ENCODE assay signal across 9 cellular contexts in genomic region chr9:136949239-136949816, GRCh38. TPM values are rescaled to one million over a fixed set of nuclear protein-coding genes. Genes with fewer than 3 reads are reported as not detected.
DNase-seq lines count a peak whose midpoint lies in the region; ATAC-seq and TF ChIP-seq lines count a peak whose summit lies in the region.
"Had no signal": no experiment of that assay in that cellular context is flagged by ENCODE, and none has a peak within 500 bp of the region (broad histone marks: within the 10 kb centered on the region; RNA-seq: fewer than 3 reads in every experiment).

No MANE protein-coding gene starts in this region.

- no peaks in the 10 kb centered on the region for H3K9me3 Mint-ChIP-seq in activated CD4-positive, alpha-beta T cell treated with anti-CD3 and anti-CD28 coated beads for 36 hours (ENCODE audit: low read depth)

- H3K27me3 ChIP-seq in adrenal gland, result no peaks in the 10 kb centered on the region
- H3K27me3 ChIP-seq in thyroid gland, result no peaks in the 10 kb centered on the region

- H3K36me3 ChIP-seq in adrenal gland (replicated peaks in 1 of 2) (no peaks in the 10 kb centered on the region), thyroid gland (no peaks in the 10 kb centered on the region)

- ATAC-seq in activated CD4-positive, alpha-beta T cell treated with anti-CD3 and anti-CD28 coated beads for 36 hours, result peak; percentile 8
- peak; percentile 37 for ATAC-seq in left colon

- H3K4me3 ChIP-seq in adrenal gland (peak overlapping the region in 2 of 4 donors; percentile 59 to 82), thyroid gland (replicated peaks in 1 of 3) (peak overlapping the region in 2 of 3 donors; percentile 38 to 53)

- peaks cover 5% of the 10 kb centered on the region for H3K4me1 Mint-ChIP-seq in activated CD4-positive, alpha-beta T cell treated with anti-CD3 and anti-CD28 coated beads for 36 hours

- H3K27ac Mint-ChIP-seq in activated CD4-positive, alpha-beta T cell treated with anti-CD3 and anti-CD28 coated beads for 36 hours, result peak overlapping the region; percentile 72

- H3K9me3 ChIP-seq in adrenal gland (replicated peaks in 1 of 3) (no peaks in the 10 kb centered on the region), thyroid gland (no peaks in the 10 kb centered on the region)

- 13 to 18% (median 16%) methylated on average over 19 to 22 of the region's 22 CpGs for WGBS in adrenal gland, 4 donors
- WGBS in thyroid gland, 2 donors, result 10 to 11% methylated on average over 14 to 21 of the region's 22 CpGs

- POLR2A ChIA-PET in activated CD4-positive, alpha-beta T cell treated with anti-CD3 and anti-CD28 coated beads for 36 hours (lab: Charles Lee), result no interaction called here

- H3K27me3 Mint-ChIP-seq in activated CD4-positive, alpha-beta T cell treated with anti-CD3 and anti-CD28 coated beads for 36 hours, result no peaks in the 10 kb centered on the region

- TF ChIP-seq POLR2A in adrenal gland (IDR thresholded peaks at IDR 0.05) (no peak), thyroid gland (IDR thresholded peaks at IDR 0.05) (no peak)

- intact Hi-C loops in activated CD4-positive, alpha-beta T cell treated with anti-CD3 and anti-CD28 coated beads for 36 hours (cut with DNase I, micrococcal nuclease), result loop anchor here in 1 of 2 experiments (1.0 kb wide), 1 partner anchor 86 kb away; no protein-coding TSS in a partner anchor
- intact Hi-C loops in adrenal gland (cut with DNase I), result loop anchor here (10.0 kb wide), 3 partner anchors 65 to 105 kb away; partner anchors contain the start of genes AJM1 (in 1 of the 2), MAMDC4 (in 1 of the 2), PHPT1 (in 1 of the 2) and TRAF2 (in 1 of the 2)
- intact Hi-C loops in left colon (cut with DNase I, micrococcal nuclease), result loop anchor here in 1 of 2 donors (10.0 kb wide), 1 partner anchor 75 kb away; the partner anchor contains the start of gene ABCA2
- intact Hi-C loops in thyroid gland (cut with DNase I), result loop anchor here (2.0 to 5.0 kb wide), 2 partner anchors 81 to 142 kb away; partner anchors contain the start of gene RABL6

- peak overlapping the region; percentile 4 to 93 (median 83) for H3K27ac ChIP-seq in adrenal gland
- peak overlapping the region; percentile 78 to 96 (median 95) for H3K27ac ChIP-seq in thyroid gland

- TF ChIP-seq CTCF in adrenal gland (IDR thresholded peaks at IDR 0.05) (no peak), thyroid gland (IDR thresholded peaks at IDR 0.05) (no peak)

- H3K4me1 ChIP-seq in adrenal gland (replicated peaks in 1 of 2) (peaks cover 14 to 28% of the 10 kb centered on the region in 2 donors), thyroid gland (peaks cover 60 to 84% of the 10 kb centered on the region in 2 donors)

- peak overlapping the region; percentile 78 for H3K4me3 Mint-ChIP-seq in activated CD4-positive, alpha-beta T cell treated with anti-CD3 and anti-CD28 coated beads for 36 hours

- no peaks in the 10 kb centered on the region for H3K36me3 Mint-ChIP-seq in activated CD4-positive, alpha-beta T cell treated with anti-CD3 and anti-CD28 coated beads for 36 hours (ENCODE audit: low read depth)

- DNase-seq in activated CD4-positive, alpha-beta T cell treated with anti-CD3 and anti-CD28 coated beads for 36 hours, result no peak
- DNase-seq in activated CD4-positive, alpha-beta T cell treated with anti-CD3 and anti-CD28 coated beads, Interleukin-2, amount 50 U/mL, for 48 hours, result no peak
- DNase-seq in adrenal gland, result no peak
- DNase-seq in left colon, result no peak
- DNase-seq in thyroid gland, result peak; percentile 32 to 36
- no peak for DNase-seq in GM19238 (ENCODE audit: insufficient read length, low spot score)
- DNase-seq in inferior parietal cortex (ENCODE audit: extremely low spot score), result no peak
- DNase-seq in amniotic stem cell (lab: John Stamatoyannopoulos, UW), result no peak

- CTCF ChIA-PET in activated CD4-positive, alpha-beta T cell treated with anti-CD3 and anti-CD28 coated beads for 36 hours (lab: Charles Lee), result interaction anchor here (0.6 kb wide), 1 partner anchor 462 kb away, joined by 3 read pairs; no protein-coding TSS in a partner anchor

RNA-seq across cellular contexts. Expression of gene LCN12, which starts 2.7 kb away (rescaled TPM):
- total RNA-seq in activated CD4-positive, alpha-beta T cell treated with anti-CD3 and anti-CD28 coated beads for 36 hours, result 1 to 10 TPM; 1.1 to 1.5 TPM
- 10 to 100 TPM in 1 of 8 donors, 1 to 10 TPM in 6, not detected in 1; 1.7 to 16.6 (median 3.5) TPM for total RNA-seq in adrenal gland
- 10 to 100 TPM in 2 of 3 donors, under 1 TPM in 1; 0.75 to 31.8 (median 25.7) TPM for polyA plus RNA-seq in adrenal gland
- 10 to 100 TPM in 1 of 2 donors, 1 to 10 TPM in 1; 8.5 to 10.2 TPM for total RNA-seq in left colon
- total RNA-seq in thyroid gland, result 10 to 100 TPM; 24.3 to 85.0 (median 54.0) TPM
- total RNA-seq: Daoy had no signal

RNA-seq across cellular contexts. Expression of gene C8G, which starts 4.3 kb away (rescaled TPM):
- under 1 TPM in 1 of 2 experiments, not detected in 1; 0.77 TPM for total RNA-seq in activated CD4-positive, alpha-beta T cell treated with anti-CD3 and anti-CD28 coated beads for 36 hours
- total RNA-seq in adrenal gland, result 1 to 10 TPM in 1 of 8 donors, under 1 TPM in 1, not detected in 6; 0.68 to 5.5 TPM
- 1 to 10 TPM; 1.1 to 4.3 (median 3.3) TPM for polyA plus RNA-seq in adrenal gland
- 1 to 10 TPM; 3.9 to 8.3 TPM for total RNA-seq in left colon
- total RNA-seq in thyroid gland, result 1 to 10 TPM in 1 of 4 donors, not detected in 3; 1.8 TPM
- total RNA-seq: Daoy had no signal

RNA-seq across cellular contexts. Expression of gene FBXW5, which starts 4.8 kb away (rescaled TPM):
- total RNA-seq in activated CD4-positive, alpha-beta T cell treated with anti-CD3 and anti-CD28 coated beads for 36 hours, result 10 to 100 TPM; 54.4 to 66.4 TPM
- total RNA-seq in adrenal gland (100 to 1,000 TPM in 7 of 8 donors, 10 to 100 TPM in 1; 91.6 to 257 (median 205) TPM), left colon (100 to 1,000 TPM; 167 to 195 TPM), thyroid gland (100 to 1,000 TPM; 138 to 282 (median 203) TPM)
- 100 to 1,000 TPM in 2 of 3 donors, 10 to 100 TPM in 1; 19.2 to 153 (median 125) TPM for polyA plus RNA-seq in adrenal gland

RNA-seq across cellular contexts. Expression of gene PTGDS, which starts 28.0 kb away (rescaled TPM):
- not detected for total RNA-seq in activated CD4-positive, alpha-beta T cell treated with anti-CD3 and anti-CD28 coated beads for 36 hours
- 100 to 1,000 TPM in 6 of 8 donors, 10 to 100 TPM in 2; 42.0 to 607 (median 219) TPM for total RNA-seq in adrenal gland
- 100 to 1,000 TPM in 2 of 3 donors, 10 to 100 TPM in 1; 23.8 to 812 (median 672) TPM for polyA plus RNA-seq in adrenal gland
- total RNA-seq in left colon, result 10 to 100 TPM in 1 of 2 donors, 1 to 10 TPM in 1; 8.7 to 36.9 TPM
- total RNA-seq in thyroid gland, result 10 to 100 TPM in 3 of 4 donors, 1 to 10 TPM in 1; 5.0 to 39.5 (median 33.9) TPM
- total RNA-seq: Daoy had no signal

RNA-seq across cellular contexts. Expression of gene LCNL1, which starts 33.5 kb away (rescaled TPM):
- not detected for total RNA-seq in activated CD4-positive, alpha-beta T cell treated with anti-CD3 and anti-CD28 coated beads for 36 hours
- total RNA-seq in adrenal gland (1 to 10 TPM in 3 of 8 donors, under 1 TPM in 3, not detected in 2; 0.19 to 2.8 (median 0.78) TPM), left colon (under 1 TPM in 1 of 2 donors, not detected in 1; 0.06 TPM), thyroid gland (under 1 TPM in 1 of 4 donors, not detected in 3; 0.54 TPM)
- 10 to 100 TPM in 1 of 3 donors, 1 to 10 TPM in 1, under 1 TPM in 1; 0.26 to 10.5 (median 8.2) TPM for polyA plus RNA-seq in adrenal gland
- total RNA-seq: Daoy had no signal

Comparison
In these comparisons a context has a peak if more than half of its experiments do, and no peak if none do; other contexts are left out.
1. DNase-seq: peak in thyroid gland (2 of 2); none in activated CD4-positive, alpha-beta T cell treated with anti-CD3 and anti-CD28 coated beads for 36 hours (single experiment), activated CD4-positive, alpha-beta T cell treated with anti-CD3 and anti-CD28 coated beads, Interleukin-2, amount 50 U/mL, for 48 hours (0 of 2), adrenal gland (0 of 7), left colon (0 of 2), GM19238 (single experiment), inferior parietal cortex (single experiment) and amniotic stem cell (single experiment).